Comparison of ENCODE assay signal across 15 cellular contexts in the genomic region with DNA sequence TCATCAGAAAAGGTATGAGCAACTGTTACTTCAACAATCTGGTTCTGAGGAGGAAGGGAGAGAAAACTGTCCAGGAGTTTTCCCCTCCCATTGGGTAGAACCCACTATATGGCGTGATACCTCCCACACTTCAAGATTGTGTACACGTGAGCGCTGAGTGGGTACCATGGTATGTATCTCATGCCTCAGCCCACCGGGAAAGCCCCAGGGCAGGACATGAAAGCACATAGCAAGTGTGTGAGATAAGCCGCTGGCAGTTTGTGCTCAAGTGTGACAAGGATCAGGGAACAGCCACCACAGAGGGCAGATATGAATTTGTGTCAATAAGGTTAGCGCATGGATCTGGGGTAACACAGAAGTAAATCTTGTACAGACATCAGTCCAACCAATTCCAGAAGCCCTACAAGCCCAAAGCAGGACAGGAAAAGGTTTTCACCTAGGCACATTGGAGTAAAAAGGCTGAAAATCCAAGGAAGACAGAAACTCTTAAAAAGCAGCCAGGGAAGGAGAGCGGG.
"Had no signal": no experiment of that assay in that cellular context is flagged by ENCODE, and none has a peak within 500 bp of the region (broad histone marks: within the 10 kb centered on the region; RNA-seq: fewer than 3 reads in every experiment).

No MANE protein-coding gene starts in this region.

- H3K27ac ChIP-seq: brain microvascular endothelial cell, colonic mucosa, transverse colon had no signal

- H3K4me1 ChIP-seq: colonic mucosa, transverse colon had no signal

- H3K36me3 ChIP-seq: brain microvascular endothelial cell, colonic mucosa, transverse colon had no signal

- DNase-seq: activated CD4-positive, alpha-beta T cell treated with anti-CD3 and anti-CD28 coated beads, Interleukin-2, amount 10 ng/mL, durations not matched to agents 24 days and 14 days; activated CD8-positive, alpha-beta T cell treated with anti-CD3 and anti-CD28 coated beads for 36 hours; activated naive CD4-positive, alpha-beta T cell treated with anti-CD3 and anti-CD28 coated beads, Interleukin-2, amount 50 U/mL, for 16 hours; activated T-cell treated with anti-CD3 and anti-CD28 coated beads, Interleukin-2, amount 50 U/mL, for 24 hours; aorta; brain microvascular endothelial cell; colonic mucosa; foreskin melanocyte; glutamatergic neuron; hypothalamus; mammary epithelial cell; stimulated activated CD4-positive, alpha-beta T cell treated with anti-CD3 and anti-CD28 coated beads, Interleukin-1b, Interleukin-23, amount 100 ng/mL, for 48 hours; stimulated activated naive CD8-positive, alpha-beta T cell treated with anti-CD3 and anti-CD28 coated beads, Interleukin-15, Interleukin-2, amounts not matched to agents 100 U/mL and 50 U/mL, for 24 hours; substantia nigra; transverse colon had no signal

- H3K4me3 ChIP-seq: colonic mucosa, transverse colon had no signal

- H3K27me3 ChIP-seq: brain microvascular endothelial cell, colonic mucosa, transverse colon had no signal

- H3K9me3 ChIP-seq: colonic mucosa, transverse colon had no signal
